23 cellular contexts compared by ENCODE assay signal in genomic region chr5:131991593-131992324, GRCh38. TPM values are rescaled to one million over a fixed set of nuclear protein-coding genes. Genes with fewer than 3 reads are reported as not detected.
"Had no signal": no experiment of that assay in that cellular context is flagged by ENCODE, and none has a peak within 500 bp of the region (broad histone marks: within the 10 kb centered on the region; RNA-seq: fewer than 3 reads in every experiment).

No MANE protein-coding gene starts in this region.

- H3K27me3 Mint-ChIP-seq: activated CD4-positive, alpha-beta memory T cell treated with anti-CD3 and anti-CD28 coated beads for 36 hours had no signal

- H3K9me3 ChIP-seq: ascending aorta had no signal

- DNase-seq: activated B cell treated with CpG ODN at 0.5 μM for 24 hours; activated CD4-positive, alpha-beta memory T cell treated with anti-CD3 and anti-CD28 coated beads for 36 hours; activated CD4-positive, alpha-beta T cell treated with anti-CD3 and anti-CD28 coated beads for 1 hour; activated CD4-positive, alpha-beta T cell treated with anti-CD3 and anti-CD28 coated beads, Interleukin-2, amount 10 ng/mL, durations not matched to agents 24 days and 14 days; activated CD8-positive, alpha-beta memory T cell treated with anti-CD3 and anti-CD28 coated beads for 24 hours; activated naive CD4-positive, alpha-beta T cell treated with anti-CD3 and anti-CD28 coated beads, Interleukin-2, amount 50 U/mL, for 16 hours; activated T-cell treated with anti-CD3 and anti-CD28 coated beads, Interleukin-2, amount 50 U/mL, for 72 hours; Kasumi-1; KBM-7; NCI-H1105 treated with DMSO at 0.1 percent for 48 hours; NCI-H146; NCI-H187 treated with DMSO at 0.1 percent for 48 hours; NCI-H2081 treated with DMSO at 0.1 percent for 48 hours; NCI-H446; NCI-H524; SIG-M5; T-helper 17 cell; T-helper 9 cell had no signal

- H3K36me3 Mint-ChIP-seq: activated CD4-positive, alpha-beta memory T cell treated with anti-CD3 and anti-CD28 coated beads for 36 hours had no signal

- H3K4me3 ChIP-seq: ascending aorta, cardiac muscle cell had no signal

- H3K36me3 ChIP-seq: ascending aorta, cardiac muscle cell had no signal

- ATAC-seq: activated T-cell treated with anti-CD3 and anti-CD28 coated beads, Interleukin-2, amount 50 U/mL, for 72 hours; T-helper 17 cell had no signal

- H3K4me1 Mint-ChIP-seq: brain had no signal

- H3K27me3 ChIP-seq: ascending aorta, cardiac muscle cell had no signal

- FAIRE-seq: RCC 7860 had no signal

- H3K4me3 Mint-ChIP-seq: activated B cell treated with CpG ODN at 0.5 μM for 24 hours; activated CD4-positive, alpha-beta memory T cell treated with anti-CD3 and anti-CD28 coated beads for 36 hours; activated CD4-positive, alpha-beta T cell treated with anti-CD3 and anti-CD28 coated beads, Interleukin-2, amount 10 ng/mL, durations not matched to agents 24 days and 14 days; activated T-cell treated with anti-CD3 and anti-CD28 coated beads, Interleukin-2, amount 50 U/mL, for 72 hours; brain; T-helper 17 cell had no signal

- H3K4me1 ChIP-seq: ascending aorta had no signal

- H3K27ac Mint-ChIP-seq: activated B cell treated with CpG ODN at 0.5 μM for 24 hours; activated CD4-positive, alpha-beta memory T cell treated with anti-CD3 and anti-CD28 coated beads for 36 hours; activated CD4-positive, alpha-beta T cell treated with anti-CD3 and anti-CD28 coated beads, Interleukin-2, amount 10 ng/mL, durations not matched to agents 24 days and 14 days; activated T-cell treated with anti-CD3 and anti-CD28 coated beads, Interleukin-2, amount 50 U/mL, for 72 hours; activated T-helper 2 cell treated with anti-CD3 and anti-CD28 coated beads, Interferon-gamma antibody, Interleukin-2, Interleukin-4, amounts not matched to agents 10 μg/mL and 5 μg/mL and 100 μg/mL, durations not matched to agents 14 hours and 24 hours and 36 hours; brain; T-helper 17 cell had no signal

- H3K9me3 Mint-ChIP-seq: activated B cell treated with CpG ODN at 0.5 μM for 24 hours; activated CD4-positive, alpha-beta memory T cell treated with anti-CD3 and anti-CD28 coated beads for 36 hours; activated CD4-positive, alpha-beta T cell treated with anti-CD3 and anti-CD28 coated beads, Interleukin-2, amount 10 ng/mL, durations not matched to agents 24 days and 14 days; activated T-cell treated with anti-CD3 and anti-CD28 coated beads, Interleukin-2, amount 50 U/mL, for 72 hours; activated T-helper 2 cell treated with anti-CD3 and anti-CD28 coated beads, Interferon-gamma antibody, Interleukin-2, Interleukin-4, amounts not matched to agents 10 μg/mL and 5 μg/mL and 100 μg/mL, durations not matched to agents 14 hours and 24 hours and 36 hours had no signal

- H3K27ac ChIP-seq: ascending aorta, cardiac muscle cell had no signal

RNA-seq across cellular contexts. Expression of gene MEIKIN, which starts 46.3 kb away (rescaled TPM):
- total RNA-seq: activated B cell treated with CpG ODN at 0.5 μM for 24 hours; activated CD4-positive, alpha-beta T cell treated with anti-CD3 and anti-CD28 coated beads, Interleukin-2, amount 10 ng/mL, durations not matched to agents 24 days and 14 days; activated T-helper 2 cell treated with anti-CD3 and anti-CD28 coated beads, Interferon-gamma antibody, Interleukin-2, Interleukin-4, amounts not matched to agents 10 μg/mL and 5 μg/mL and 100 μg/mL, durations not matched to agents 14 hours and 24 hours and 36 hours; ascending aorta; cardiac muscle cell had no signal
